In the genomic region with DNA sequence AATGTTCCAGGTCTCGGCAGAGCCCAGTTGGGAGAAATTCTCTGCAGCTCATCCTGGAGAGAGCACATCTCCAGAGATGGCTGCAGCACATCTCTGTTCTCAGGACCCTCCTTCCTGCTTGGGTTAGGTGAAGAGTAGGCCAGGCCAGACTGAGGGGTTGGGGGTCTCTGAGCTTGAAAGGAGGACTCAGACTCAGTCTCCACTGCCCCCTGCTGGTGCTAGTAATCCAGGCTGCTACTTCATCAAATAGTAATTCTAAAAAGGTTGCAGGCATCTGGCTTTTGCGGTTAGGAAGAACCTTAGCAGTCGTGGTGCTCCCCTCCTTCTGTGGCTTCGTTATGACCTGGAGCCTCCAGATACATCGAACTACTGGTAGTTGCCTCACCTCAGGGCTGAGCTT, we compare ENCODE assay signal across 8 cellular contexts. TPM values are rescaled to one million over a fixed set of nuclear protein-coding genes. Genes with fewer than 3 reads are reported as not detected.
DNase-seq lines count a peak whose midpoint lies in the region; ATAC-seq and TF ChIP-seq lines count a peak whose summit lies in the region.

No MANE protein-coding gene starts in this region.

- no peaks in the 10 kb centered on the region for H3K9me3 ChIP-seq in cardiac muscle cell (ENCODE audit: low read depth)
- H3K9me3 ChIP-seq in right cardiac atrium (ENCODE audit: control insufficient read depth, low read length), result no peaks in the 10 kb centered on the region
- no peaks in the 10 kb centered on the region for H3K9me3 ChIP-seq in PC-9 (ENCODE audit: insufficient read depth, low read depth)

- H3F3A ChIP-seq in PC-9 (ENCODE audit: insufficient read depth, low read depth), result no peaks in the 10 kb centered on the region

- intact Hi-C loops in right cardiac atrium (cut with DNase I), result loop anchor here (2.0 to 10.0 kb wide), 5 partner anchors 58 to 196 kb away; no protein-coding TSS in a partner anchor
- intact Hi-C loops in PC-9 (cut with micrococcal nuclease; ENCODE audit: unreplicated experiment), result loop anchor here (2.0 kb wide), 1 partner anchor 58 kb away; no protein-coding TSS in a partner anchor

- POLR2A ChIA-PET in PC-9 (lab: Charles Lee; ENCODE audit: unreplicated experiment), result no interaction called here

- no peaks in the 10 kb centered on the region for H3K9me2 ChIP-seq in PC-9 (ENCODE audit: insufficient read depth)

- 56% methylated on average over 5 of the region's 5 CpGs for WGBS in right cardiac atrium

- ATAC-seq in right cardiac atrium (no peak), HG02885 (IDR thresholded peaks at IDR 0.05; ENCODE audit: poor library complexity, unreplicated experiment) (no peak), HG02884 (IDR thresholded peaks at IDR 0.05; ENCODE audit: unreplicated experiment) (no peak)

- no TSS peak for BruUV-seq in PC-9 (replicated peaks; lab: Mats Ljungman, UMichigan)

- DNase-seq in cardiac muscle cell (ENCODE audit: low read depth in 1 of 2, low spot score in 1 of 2) (peak; percentile 46 to 78), right cardiac atrium (no peak), PC-9 (no peak), fibroblast of the aortic adventitia (ENCODE audit: low read depth) (peak; percentile 43), KG1 (lab: John Stamatoyannopoulos, UW) (no peak)
- peak; percentile 58 for DNase-seq in stimulated activated CD4-positive, alpha-beta T cell treated with anti-CD3 and anti-CD28 coated beads, Interleukin-15, amount 100 ng/mL, for 24 hours

- no peak overlapping the region for H3K4me2 ChIP-seq in PC-9

- peaks cover 4% of the 10 kb centered on the region for H3K4me1 ChIP-seq in cardiac muscle cell (ENCODE audit: low read depth)
- H3K4me1 ChIP-seq in right cardiac atrium (ENCODE audit: control insufficient read depth, insufficient read depth, low read length), result peaks cover 5% of the 10 kb centered on the region
- H3K4me1 ChIP-seq in PC-9 (replicated peaks; ENCODE audit: insufficient read depth), result no peaks in the 10 kb centered on the region

- CTCF ChIA-PET in PC-9 (lab: Charles Lee), result interaction anchor here (0.6 to 1.5 kb wide), 3 partner anchors 56 to 230 kb away, joined by 3 to 4 read pairs (median 3); no protein-coding TSS in a partner anchor

- no peak overlapping the region for H3K27ac ChIP-seq in cardiac muscle cell
- H3K27ac ChIP-seq in right cardiac atrium (ENCODE audit: low read length), result no peak overlapping the region
- no peak overlapping the region for H3K27ac ChIP-seq in PC-9

- no peaks in the 10 kb centered on the region for H3K36me3 ChIP-seq in cardiac muscle cell
- no peaks in the 10 kb centered on the region for H3K36me3 ChIP-seq in PC-9 (ENCODE audit: low read depth)

- peak; percentile 67 for TF ChIP-seq CTCF in cardiac muscle cell (IDR thresholded peaks at IDR 0.05; ENCODE audit: low read depth, low read length)
- TF ChIP-seq CTCF in PC-9 (conservative IDR thresholded peaks at IDR 0.05), result peak; percentile 47; the same call in 1 of the 2 replicates
- TF ChIP-seq CTCF in fibroblast of the aortic adventitia (IDR thresholded peaks at IDR 0.05; ENCODE audit: insufficient read depth, low read length), result peak; percentile 68

- H3K79me2 ChIP-seq in PC-9 (ENCODE audit: low read depth), result no peaks in the 10 kb centered on the region

- no peak overlapping the region for H2AFZ ChIP-seq in PC-9

- H4K20me1 ChIP-seq in PC-9 (ENCODE audit: insufficient read depth), result no peaks in the 10 kb centered on the region

- H3K4me3 ChIP-seq in cardiac muscle cell (no peak overlapping the region), right cardiac atrium (ENCODE audit: low read length) (no peak overlapping the region), PC-9 (no peak overlapping the region), fibroblast of the aortic adventitia (ENCODE audit: low read depth, low read length) (no peak overlapping the region)

- H3K27me3 ChIP-seq in cardiac muscle cell (no peaks in the 10 kb centered on the region), right cardiac atrium (ENCODE audit: control insufficient read depth, insufficient read depth) (no peaks in the 10 kb centered on the region), PC-9 (ENCODE audit: insufficient read depth, low read depth) (peaks cover 4% of the 10 kb centered on the region; the same call in 1 of the 2 replicates)

RNA-seq across cellular contexts. Expression of gene TUB, which starts 9.7 kb away (rescaled TPM):
- 22.9 and 48.2 TPM in 2 replicates for total RNA-seq in cardiac muscle cell
- polyA plus RNA-seq in cardiac muscle cell, result 6.7 and 16.1 TPM in 2 replicates
- 10 to 100 TPM; 24.8 to 31.2 (median 28.0) TPM for total RNA-seq in right cardiac atrium
- polyA plus RNA-seq in right cardiac atrium, result 10.0 TPM
- not detected in 2 replicates for total RNA-seq in PC-9 (2021)
- 18.2 and 19.2 TPM in 2 replicates for total RNA-seq in fibroblast of the aortic adventitia (ENCODE audit: low replicate concordance)

Comparison
In these comparisons a context has a peak if more than half of its experiments do, and no peak if none do; other contexts are left out.
1. DNase-seq: peak in cardiac muscle cell (2 of 2), fibroblast of the aortic adventitia (single experiment) and stimulated activated CD4-positive, alpha-beta T cell treated with anti-CD3 and anti-CD28 coated beads, Interleukin-15, amount 100 ng/mL, for 24 hours (single experiment); none in right cardiac atrium (0 of 3), PC-9 (0 of 2) and KG1 (single experiment).
2. RNA of gene TUB, which starts 9.7 kb away (total RNA-seq): 22.9 to 48.2 TPM in cardiac muscle cell, 24.8 to 31.2 TPM in right cardiac atrium and 18.2 to 19.2 TPM in fibroblast of the aortic adventitia; not detected in PC-9; every median in the first group is over 10 times any median in the second.
3. Peak in every context shown above with its lines, with median percentiles within 50 percentile points of each other: CTCF ChIP-seq.